8 cellular contexts compared by ENCODE assay signal in genomic region chr11:118792642-118793124, GRCh38. TPM values are rescaled to one million over a fixed set of nuclear protein-coding genes. Genes with fewer than 3 reads are reported as not detected.
DNase-seq lines count a peak whose midpoint lies in the region; ATAC-seq and TF ChIP-seq lines count a peak whose summit lies in the region.

No MANE protein-coding gene starts in this region.

- 1 to 3% methylated on average over 7 of the region's 7 CpGs for WGBS in endodermal cell (ENCODE audit: insufficient coverage in 1 of 2, insufficient read length in 1 of 2), 2 experiments

- peaks cover 3% of the 10 kb centered on the region for H3K4me1 ChIP-seq in endodermal cell (ENCODE audit: control insufficient read depth, insufficient read depth, low read length)

- peak overlapping the region; percentile 99 for H3K9ac ChIP-seq in endodermal cell (ENCODE audit: extremely low read depth, low read length, poor library complexity, severe bottlenecking)

- H3K27me3 Mint-ChIP-seq in activated CD8-positive, alpha-beta memory T cell treated with anti-CD3 and anti-CD28 coated beads, Interleukin-2, amount 10 ng/mL, durations not matched to agents 7 days and 5 days = no peaks in the 10 kb centered on the region
- H3K27me3 Mint-ChIP-seq in endodermal cell (ENCODE audit: insufficient read depth) (peaks cover 10% of the 10 kb centered on the region), memory B cell (no peaks in the 10 kb centered on the region)

- TF ChIP-seq CTCF in endodermal cell (conservative IDR thresholded peaks at IDR 0.05) = no peak

- ATAC-seq in HG02973 (IDR thresholded peaks at IDR 0.05; ENCODE audit: unreplicated experiment) = peak; percentile 35
- ATAC-seq in activated CD8-positive, alpha-beta memory T cell treated with anti-CD3 and anti-CD28 coated beads, Interleukin-2, amount 10 ng/mL, durations not matched to agents 7 days and 5 days = peak; percentile 59
- ATAC-seq in memory B cell (ENCODE audit: low read depth) = peak; percentile 45

- H3K4me3 ChIP-seq in endodermal cell (ENCODE audit: low read length) = peak overlapping the region; percentile 96

- CTCF ChIA-PET in activated CD8-positive, alpha-beta memory T cell treated with anti-CD3 and anti-CD28 coated beads, Interleukin-2, amount 10 ng/mL, durations not matched to agents 7 days and 5 days (lab: Charles Lee) = interaction anchor here (0.6 to 5.1 kb wide), 17 partner anchors 9 to 253 kb away, joined by 3 to 42 read pairs (median 6); partner anchors contain the start of gene BCL9L

- peaks cover 13% of the 10 kb centered on the region for H3K36me3 Mint-ChIP-seq in activated CD8-positive, alpha-beta memory T cell treated with anti-CD3 and anti-CD28 coated beads, Interleukin-2, amount 10 ng/mL, durations not matched to agents 7 days and 5 days
- H3K36me3 Mint-ChIP-seq in endodermal cell (ENCODE audit: low read depth) = no peaks in the 10 kb centered on the region
- no peaks in the 10 kb centered on the region for H3K36me3 Mint-ChIP-seq in memory B cell

- H3K27ac ChIP-seq in endodermal cell (ENCODE audit: low read depth, low read length) = peak overlapping the region; percentile 98

- H3K9me3 ChIP-seq in endodermal cell (ENCODE audit: control insufficient read depth, low read length) = no peaks in the 10 kb centered on the region

- no peaks in the 10 kb centered on the region for H3K9me3 Mint-ChIP-seq in activated CD8-positive, alpha-beta memory T cell treated with anti-CD3 and anti-CD28 coated beads, Interleukin-2, amount 10 ng/mL, durations not matched to agents 7 days and 5 days (ENCODE audit: low read depth)
- H3K9me3 Mint-ChIP-seq in endodermal cell (no peaks in the 10 kb centered on the region), memory B cell (no peaks in the 10 kb centered on the region)

- peak overlapping the region; percentile 99 for H3K4me3 Mint-ChIP-seq in activated CD8-positive, alpha-beta memory T cell treated with anti-CD3 and anti-CD28 coated beads, Interleukin-2, amount 10 ng/mL, durations not matched to agents 7 days and 5 days
- H3K4me3 Mint-ChIP-seq in endodermal cell (peak overlapping the region; percentile 99), memory B cell (peak overlapping the region; percentile 100)

- H3K4me1 Mint-ChIP-seq in activated CD8-positive, alpha-beta memory T cell treated with anti-CD3 and anti-CD28 coated beads, Interleukin-2, amount 10 ng/mL, durations not matched to agents 7 days and 5 days = peaks cover 13% of the 10 kb centered on the region
- H3K4me1 Mint-ChIP-seq in endodermal cell (peaks cover 18% of the 10 kb centered on the region), memory B cell (peaks cover 14% of the 10 kb centered on the region)

- DNase-seq in activated gamma-delta T cell treated with Interleukin-2 at 50 U/mL for 16 hours (peak; percentile 48), activated gamma-delta T cell (lab: John Stamatoyannopoulos, UW) (no peak), NCI-H774 (lab: John Stamatoyannopoulos, UW) (peak; percentile 59), endodermal cell (peak; percentile 93), memory B cell (ENCODE audit: low spot score in 2 of 2) (peak; percentile 45 to 55)
- peak; percentile 84 for DNase-seq in activated CD8-positive, alpha-beta memory T cell treated with anti-CD3 and anti-CD28 coated beads, Interleukin-2, amount 10 ng/mL, durations not matched to agents 7 days and 5 days
- DNase-seq in stimulated activated CD8-positive, alpha-beta memory T cell treated with anti-CD3 and anti-CD28 coated beads, Interleukin-12 subunit alpha, Interleukin-12 subunit beta, amount 100 ng/mL, for 1 hour (ENCODE audit: low read depth) = peak; percentile 43

- H3K27ac Mint-ChIP-seq in activated CD8-positive, alpha-beta memory T cell treated with anti-CD3 and anti-CD28 coated beads, Interleukin-2, amount 10 ng/mL, durations not matched to agents 7 days and 5 days = peak overlapping the region; percentile 100
- H3K27ac Mint-ChIP-seq in endodermal cell (peak overlapping the region; percentile 100), memory B cell (peak overlapping the region; percentile 99)

- H3K36me3 ChIP-seq in endodermal cell (ENCODE audit: control insufficient read depth, insufficient read depth, low read length) = no peaks in the 10 kb centered on the region

- H3K27me3 ChIP-seq in endodermal cell (ENCODE audit: control insufficient read depth, insufficient read depth, low read length, poor library complexity, severe bottlenecking) = no peaks in the 10 kb centered on the region

RNA-seq across cellular contexts. Expression of gene DDX6, which starts 1.7 kb away (rescaled TPM):
- total RNA-seq in activated CD8-positive, alpha-beta memory T cell treated with anti-CD3 and anti-CD28 coated beads, Interleukin-2, amount 10 ng/mL, durations not matched to agents 7 days and 5 days = 100 to 1,000 TPM; 127 to 153 TPM
- 100 to 1,000 TPM; 103 to 133 TPM for total RNA-seq in endodermal cell
- 72.9 TPM for polyA plus RNA-seq in endodermal cell (2013, experiment 1 of 2)
- 74.8 TPM for polyA plus RNA-seq in endodermal cell (2013, experiment 2 of 2)
